ENCODE assay signal across 8 cellular contexts in the genomic region with DNA sequence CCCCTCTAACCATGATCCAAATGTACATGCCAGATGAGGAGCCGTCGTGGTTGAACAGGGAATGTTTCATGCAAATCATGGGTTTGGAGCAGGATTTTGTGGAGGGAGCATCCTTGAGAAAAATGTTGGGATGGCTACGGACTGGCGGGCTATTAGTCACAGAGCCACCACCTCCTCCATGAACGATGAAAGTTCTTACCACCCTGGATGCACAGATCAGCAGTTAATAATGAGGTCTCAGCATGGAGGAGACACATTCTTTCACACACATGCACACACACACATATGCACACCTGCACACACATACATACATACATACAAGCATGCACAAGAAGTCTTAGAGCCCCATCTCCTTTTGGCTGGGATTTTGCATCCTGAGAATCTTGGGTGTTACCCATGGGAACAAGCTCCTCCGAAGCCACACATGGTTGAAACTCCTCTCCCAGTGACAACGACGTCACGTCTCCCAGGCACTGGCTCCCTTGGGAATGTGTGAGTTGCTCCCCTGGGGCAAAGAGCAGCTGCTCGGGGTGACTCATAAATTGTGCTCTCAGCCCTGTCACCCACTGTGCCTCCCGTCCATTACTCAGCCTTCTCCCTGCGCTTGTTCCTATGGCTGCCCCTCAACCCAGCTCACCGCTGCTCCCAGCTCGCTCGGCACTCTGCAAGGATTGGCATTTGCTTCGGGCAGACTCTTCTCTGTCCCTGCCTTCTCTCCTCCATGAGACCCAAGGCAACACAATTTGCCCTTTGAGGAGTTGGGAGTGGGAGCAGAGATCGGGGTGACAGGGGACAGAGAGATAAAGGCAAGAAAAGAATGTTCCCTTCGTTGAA.
A peak's percentile ranks its signal among the peaks of the same experiment; 100 is the strongest.
DNase-seq lines count a peak whose midpoint lies in the region; ATAC-seq and TF ChIP-seq lines count a peak whose summit lies in the region.

No MANE protein-coding gene starts in this region.

- no peaks in the 10 kb centered on the region for H3K27me3 ChIP-seq in foreskin keratinocyte

- H3K9me3 Mint-ChIP-seq in natural killer cell treated with Interleukin-12 subunit alpha and Interleukin-12 subunit beta and Interleukin-15 and Interleukin-18, amount 100 ng/mL, for 72 hours: no peaks in the 10 kb centered on the region

- DNase-seq in Daoy (ENCODE audit: low read depth) (peak; percentile 96), HFF-Myc (ENCODE audit: extremely low read depth, low read depth) (peak; percentile 73), NCI-H526 treated with DMSO at 0.1 percent for 48 hours (lab: John Stamatoyannopoulos, UW) (peak; percentile 81), foreskin keratinocyte (peak; percentile 96 to 98), COR-L47 (lab: John Stamatoyannopoulos, UW) (no peak), cerebellar cortex (ENCODE audit: low spot score) (no peak)
- DNase-seq in stimulated activated naive CD4-positive, alpha-beta T cell (lab: John Stamatoyannopoulos, UW): no peak
- DNase-seq in natural killer cell treated with Interleukin-12 subunit alpha and Interleukin-12 subunit beta and Interleukin-15 and Interleukin-18, amount 100 ng/mL, for 72 hours (ENCODE audit: low spot score): no peak

- H3K4me3 Mint-ChIP-seq in natural killer cell treated with Interleukin-12 subunit alpha and Interleukin-12 subunit beta and Interleukin-15 and Interleukin-18, amount 100 ng/mL, for 72 hours: no peak overlapping the region

- no peaks in the 10 kb centered on the region for H3K27me3 Mint-ChIP-seq in natural killer cell treated with Interleukin-12 subunit alpha and Interleukin-12 subunit beta and Interleukin-15 and Interleukin-18, amount 100 ng/mL, for 72 hours

- no peak for TF ChIP-seq CTCF in HFF-Myc (IDR thresholded peaks at IDR 0.05; ENCODE audit: low read depth, low read length, missing control alignments)
- TF ChIP-seq CTCF in foreskin keratinocyte (conservative IDR thresholded peaks at IDR 0.05): peak; percentile 59

- peaks cover 44% of the 10 kb centered on the region for H3K4me1 ChIP-seq in foreskin keratinocyte

- H3K27ac Mint-ChIP-seq in natural killer cell treated with Interleukin-12 subunit alpha and Interleukin-12 subunit beta and Interleukin-15 and Interleukin-18, amount 100 ng/mL, for 72 hours: no peak overlapping the region

- H3K4me3 ChIP-seq in HFF-Myc (replicated peaks; ENCODE audit: low read depth, low read length): no peak overlapping the region

- H3K36me3 Mint-ChIP-seq in natural killer cell treated with Interleukin-12 subunit alpha and Interleukin-12 subunit beta and Interleukin-15 and Interleukin-18, amount 100 ng/mL, for 72 hours: no peaks in the 10 kb centered on the region

- H3K4me1 Mint-ChIP-seq in natural killer cell treated with Interleukin-12 subunit alpha and Interleukin-12 subunit beta and Interleukin-15 and Interleukin-18, amount 100 ng/mL, for 72 hours (ENCODE audit: low read depth in 2 of 2): no peaks in the 10 kb centered on the region

- peak; percentile 80 for ATAC-seq in foreskin keratinocyte
- ATAC-seq in natural killer cell treated with Interleukin-12 subunit alpha and Interleukin-12 subunit beta and Interleukin-15 and Interleukin-18, amount 100 ng/mL, for 72 hours: no peak

- peak overlapping the region; percentile 98 for H3K27ac ChIP-seq in foreskin keratinocyte

Comparison
In these comparisons a context has a peak if more than half of its experiments do, and no peak if none do; other contexts are left out.
1. DNase-seq: peak in Daoy (single experiment), HFF-Myc (single experiment), NCI-H526 treated with DMSO at 0.1 percent for 48 hours (single experiment) and foreskin keratinocyte (2 of 2); none in COR-L47 (single experiment), stimulated activated naive CD4-positive, alpha-beta T cell (0 of 6), cerebellar cortex (single experiment) and natural killer cell treated with Interleukin-12 subunit alpha and Interleukin-12 subunit beta and Interleukin-15 and Interleukin-18, amount 100 ng/mL, for 72 hours (single experiment).